Comparison of ENCODE assay signal across 11 cellular contexts in genomic region chr4:15781427-15782095, GRCh38. TPM values are rescaled to one million over a fixed set of nuclear protein-coding genes. Genes with fewer than 3 reads are reported as not detected.
DNase-seq lines count a peak whose midpoint lies in the region; ATAC-seq and TF ChIP-seq lines count a peak whose summit lies in the region.
"Had no signal": no experiment of that assay in that cellular context is flagged by ENCODE, and none has a peak within 500 bp of the region (broad histone marks: within the 10 kb centered on the region; RNA-seq: fewer than 3 reads in every experiment).

No MANE protein-coding gene starts in this region.

- H3K18ac ChIP-seq in mesendoderm (ENCODE audit: low read length), result no peak overlapping the region

- H3K9ac ChIP-seq in colonic mucosa (ENCODE audit: low read depth in 2 of 2, low read length in 2 of 2), result no peak overlapping the region
- H3K9ac ChIP-seq in mesendoderm (ENCODE audit: low read length), result no peak overlapping the region

- H3K9me3 ChIP-seq in DOHH2 (ENCODE audit: control insufficient read depth, insufficient read depth, low read length) (peaks cover 9% of the 10 kb centered on the region; the same call in 1 of the 2 replicates), colonic mucosa (no peaks in the 10 kb centered on the region)
- H3K9me3 ChIP-seq: gastrocnemius medialis had no signal

- peak overlapping the region; percentile 61 for H3K4me3 Mint-ChIP-seq in activated naive CD8-positive, alpha-beta T cell
- H3K4me3 Mint-ChIP-seq: nephron had no signal

- DNase-seq in colonic mucosa (no peak), mesendoderm (no peak), SW480 (ENCODE audit: low spot score) (no peak)
- no peak for DNase-seq in activated effector memory CD4-positive, alpha-beta T cell treated with anti-CD3 and anti-CD28 coated beads, Interleukin-2, amount 50 U/mL, for 16 hours
- DNase-seq: activated effector memory CD4-positive, alpha-beta T cell treated with Interleukin-2 at 50 U/mL for 16 hours; gastrocnemius medialis had no signal

- H3K36me3 Mint-ChIP-seq in activated naive CD8-positive, alpha-beta T cell, result peaks cover 32% of the 10 kb centered on the region

- no peak overlapping the region for H4K5ac ChIP-seq in mesendoderm (ENCODE audit: low read length)

- no peak overlapping the region for H2BK5ac ChIP-seq in mesendoderm (ENCODE audit: low read length)

- ATAC-seq in GM19395 (IDR thresholded peaks at IDR 0.05; ENCODE audit: unreplicated experiment) (peak; percentile 25), HG03521 (IDR thresholded peaks at IDR 0.05; ENCODE audit: unreplicated experiment) (peak; percentile 16)
- ATAC-seq: gastrocnemius medialis had no signal

- H3K4ac ChIP-seq in mesendoderm (ENCODE audit: low read depth, low read length), result no peak overlapping the region

- no peaks in the 10 kb centered on the region for H3K9me2 ChIP-seq in DOHH2 (replicated peaks; ENCODE audit: control insufficient read depth, low read length)

- H3K4me3 ChIP-seq in DOHH2 (ENCODE audit: low read length) (peak overlapping the region; percentile 90), colonic mucosa (no peak overlapping the region), mesendoderm (ENCODE audit: low read length) (no peak overlapping the region)
- H3K4me3 ChIP-seq: gastrocnemius medialis had no signal

- no peak for TF ChIP-seq CTCF in DOHH2 (IDR thresholded peaks at IDR 0.05; ENCODE audit: low read depth, low read length, poor library complexity, severe bottlenecking)
- no peak for TF ChIP-seq CTCF in colonic mucosa (IDR thresholded peaks at IDR 0.05)

- H3K9me3 Mint-ChIP-seq in activated naive CD8-positive, alpha-beta T cell (ENCODE audit: low read depth), result no peaks in the 10 kb centered on the region

- peaks cover 76% of the 10 kb centered on the region for H3K4me1 Mint-ChIP-seq in activated naive CD8-positive, alpha-beta T cell (ENCODE audit: low read depth)

- no peak overlapping the region for H2AK5ac ChIP-seq in mesendoderm (ENCODE audit: low read length)

- H3K4me2 ChIP-seq in DOHH2 (ENCODE audit: low read length), result peak overlapping the region; percentile 88
- H3K4me2 ChIP-seq in mesendoderm (ENCODE audit: low read length), result no peak overlapping the region

- H2BK15ac ChIP-seq in mesendoderm (replicated peaks; ENCODE audit: low read depth), result no peak overlapping the region

- H3K79me2 ChIP-seq in DOHH2 (ENCODE audit: control insufficient read depth, low read length) (peaks cover 87% of the 10 kb centered on the region), mesendoderm (ENCODE audit: control insufficient read depth, insufficient read depth, low read length) (no peaks in the 10 kb centered on the region)

- H3K4me1 ChIP-seq in DOHH2 (ENCODE audit: control insufficient read depth, low read length) (peaks cover 77% of the 10 kb centered on the region), colonic mucosa (no peaks in the 10 kb centered on the region), mesendoderm (ENCODE audit: control insufficient read depth, low read depth, low read length) (no peaks in the 10 kb centered on the region)

- H3K36me3 ChIP-seq in DOHH2 (ENCODE audit: control insufficient read depth, low read length), result peaks cover 81% of the 10 kb centered on the region
- H3K36me3 ChIP-seq in colonic mucosa, result no peaks in the 10 kb centered on the region
- H3K36me3 ChIP-seq in mesendoderm (ENCODE audit: control insufficient read depth, insufficient read depth, low read length), result no peaks in the 10 kb centered on the region
- H3K36me3 ChIP-seq: gastrocnemius medialis had no signal

- no peaks in the 10 kb centered on the region for H3K79me1 ChIP-seq in mesendoderm (ENCODE audit: low read length)

- H3K27ac Mint-ChIP-seq in activated naive CD8-positive, alpha-beta T cell, result peak overlapping the region; percentile 69
- H3K27ac Mint-ChIP-seq: nephron had no signal

- H2BK120ac ChIP-seq in mesendoderm (ENCODE audit: low read depth, low read length), result no peak overlapping the region

- H3K27me3 Mint-ChIP-seq in activated naive CD8-positive, alpha-beta T cell, result no peaks in the 10 kb centered on the region

- no peak overlapping the region for H3K56ac ChIP-seq in mesendoderm (ENCODE audit: low read length)

- H3K27ac ChIP-seq in DOHH2 (ENCODE audit: low read depth, low read length), result peak overlapping the region; percentile 95
- no peak overlapping the region for H3K27ac ChIP-seq in colonic mucosa
- no peak overlapping the region for H3K27ac ChIP-seq in mesendoderm (ENCODE audit: low read depth, low read length)

- WGBS in mesendoderm (ENCODE audit: extremely low coverage, insufficient coverage, low lambda C conversion rate), result no CpG with 5 or more reads among the region's 6 CpGs

- H3K23ac ChIP-seq in mesendoderm (ENCODE audit: low read length), result no peak overlapping the region

- no peaks in the 10 kb centered on the region for H4K20me1 ChIP-seq in DOHH2 (ENCODE audit: control insufficient read depth, insufficient read depth, low read depth, low read length)

- no peaks in the 10 kb centered on the region for H3K27me3 ChIP-seq in DOHH2 (ENCODE audit: control insufficient read depth, low read length)
- H3K27me3 ChIP-seq in colonic mucosa, result no peaks in the 10 kb centered on the region
- H3K27me3 ChIP-seq in mesendoderm (ENCODE audit: insufficient read depth, low read length, poor library complexity), result peaks cover 20% of the 10 kb centered on the region
- H3K27me3 ChIP-seq: gastrocnemius medialis had no signal

- no peak overlapping the region for H4K8ac ChIP-seq in mesendoderm (ENCODE audit: low read depth, low read length)

- peaks cover 51% of the 10 kb centered on the region for H3F3A ChIP-seq in DOHH2 (ENCODE audit: control insufficient read depth, insufficient read depth)

- intact Hi-C loops in colonic mucosa (cut with DNase I), result no loop called here

RNA-seq across cellular contexts. Expression of gene CD38, which starts 3.4 kb away (rescaled TPM):
- 1 to 10 TPM; 2.5 to 2.6 TPM for total RNA-seq in colonic mucosa
- polyA plus RNA-seq in mesendoderm (2013, experiment 1 of 2), result 0.10 TPM
- polyA plus RNA-seq in mesendoderm (2013, experiment 2 of 2), result 0.10 TPM
